Comparison of ENCODE assay signal across 9 cellular contexts in genomic region chr1:154324241-154324640, GRCh38. TPM values are rescaled to one million over a fixed set of nuclear protein-coding genes. Genes with fewer than 3 reads are reported as not detected.
DNase-seq lines count a peak whose midpoint lies in the region; ATAC-seq and TF ChIP-seq lines count a peak whose summit lies in the region.
"Had no signal": no experiment of that assay in that cellular context is flagged by ENCODE, and none has a peak within 500 bp of the region (broad histone marks: within the 10 kb centered on the region; RNA-seq: fewer than 3 reads in every experiment).

No MANE protein-coding gene starts in this region.

- H3K4me1 ChIP-seq in HUES64 (ENCODE audit: insufficient read depth, low read length): peaks cover 21% of the 10 kb centered on the region

- no peak for ATAC-seq in natural killer cell treated with Interleukin-12 subunit alpha and Interleukin-12 subunit beta and Interleukin-15 and Interleukin-18, amount 100 ng/mL, for 72 hours
- ATAC-seq in HG02970 (IDR thresholded peaks at IDR 0.05; ENCODE audit: low FRiP score, unreplicated experiment): no peak
- ATAC-seq in GM21515 (IDR thresholded peaks at IDR 0.05; ENCODE audit: unreplicated experiment): no peak

- H3K4me3 ChIP-seq in AG10803 (ENCODE audit: low read length): peak overlapping the region; percentile 97
- peak overlapping the region; percentile 99 for H3K4me3 ChIP-seq in HUES64 (ENCODE audit: low read length)

- no peak overlapping the region for H3K27ac Mint-ChIP-seq in MCF 10A (ENCODE audit: low read depth, unreplicated experiment)
- peak overlapping the region; percentile 16 to 42 for H3K27ac Mint-ChIP-seq in natural killer cell treated with Interleukin-12 subunit alpha and Interleukin-12 subunit beta and Interleukin-15 and Interleukin-18, amount 100 ng/mL, for 72 hours

- H3K27ac ChIP-seq in HUES64 (ENCODE audit: low read depth, low read length): no peak overlapping the region

- no peaks in the 10 kb centered on the region; the same call in 1 of the 2 replicates for H3K27me3 ChIP-seq in HUES64 (ENCODE audit: insufficient read depth, low read length)

- intact Hi-C loops in MCF 10A (cut with micrococcal nuclease): loop anchor here (1.0 to 2.0 kb wide), 3 partner anchors 51 to 222 kb away; partner anchors contain the start of gene HAX1

- H3K36me3 Mint-ChIP-seq in MCF 10A (ENCODE audit: insufficient read depth, unreplicated experiment): no peaks in the 10 kb centered on the region
- no peaks in the 10 kb centered on the region for H3K36me3 Mint-ChIP-seq in natural killer cell treated with Interleukin-12 subunit alpha and Interleukin-12 subunit beta and Interleukin-15 and Interleukin-18, amount 100 ng/mL, for 72 hours

- no peaks in the 10 kb centered on the region for H3K9me3 ChIP-seq in HUES64 (ENCODE audit: insufficient read depth, low read depth, low read length)

- POLR2A ChIA-PET in MCF 10A (lab: Yijun Ruan, JAX): interaction anchor here (1.0 to 4.5 kb wide), 2 partner anchors 11 to 81 kb away, joined by 3 to 27 read pairs; partner anchors contain the start of gene IL6R

- H3K4me3 Mint-ChIP-seq in MCF 10A (ENCODE audit: unreplicated experiment): peak overlapping the region; percentile 76
- H3K4me3 Mint-ChIP-seq in natural killer cell treated with Interleukin-12 subunit alpha and Interleukin-12 subunit beta and Interleukin-15 and Interleukin-18, amount 100 ng/mL, for 72 hours: peak overlapping the region; percentile 92

- no peaks in the 10 kb centered on the region for H3K27me3 Mint-ChIP-seq in MCF 10A (ENCODE audit: insufficient read depth, unreplicated experiment)
- peaks cover 2 to 13% of the 10 kb centered on the region in 2 donors for H3K27me3 Mint-ChIP-seq in natural killer cell treated with Interleukin-12 subunit alpha and Interleukin-12 subunit beta and Interleukin-15 and Interleukin-18, amount 100 ng/mL, for 72 hours

- BruUV-seq in MCF 10A (replicated peaks; lab: Mats Ljungman, UMichigan): no TSS peak

- TF ChIP-seq CTCF in AG10803 (conservative IDR thresholded peaks at IDR 0.05; ENCODE audit: low read length): no peak
- TF ChIP-seq CTCF in MCF 10A (IDR thresholded peaks at IDR 0.05; ENCODE audit: unreplicated experiment): no peak

- H3K4me1 Mint-ChIP-seq in MCF 10A (ENCODE audit: insufficient read depth, unreplicated experiment): peaks cover 31% of the 10 kb centered on the region
- H3K4me1 Mint-ChIP-seq in natural killer cell treated with Interleukin-12 subunit alpha and Interleukin-12 subunit beta and Interleukin-15 and Interleukin-18, amount 100 ng/mL, for 72 hours (ENCODE audit: low read depth in 2 of 2): peaks cover 27% of the 10 kb centered on the region in 2 donors

- DNase-seq in AG10803 (ENCODE audit: low read depth) (no peak), MCF 10A (ENCODE audit: unreplicated experiment) (no peak), OCI-M1 (lab: John Stamatoyannopoulos, UW) (no peak), HPDE6-E6E7 (ENCODE audit: extremely low spot score) (no peak)
- DNase-seq in natural killer cell treated with Interleukin-12 subunit alpha and Interleukin-12 subunit beta and Interleukin-15 and Interleukin-18, amount 100 ng/mL, for 72 hours (ENCODE audit: low spot score): no peak

- CTCF ChIA-PET in MCF 10A (lab: Yijun Ruan, JAX): interaction anchor here (0.6 to 6.8 kb wide), 22 partner anchors 9 to 1242 kb away, joined by 3 to 82 read pairs (median 4); no protein-coding TSS in a partner anchor

- H3K9ac ChIP-seq in HUES64 (ENCODE audit: low read depth, low read length): no peak overlapping the region

- 86% methylated on average over 2 of the region's 2 CpGs for WGBS in HUES64

- H3K36me3 ChIP-seq in HUES64 (ENCODE audit: insufficient read depth, low read length): no peaks in the 10 kb centered on the region

- no peaks in the 10 kb centered on the region for H3K9me3 Mint-ChIP-seq in MCF 10A (ENCODE audit: unreplicated experiment)
- no peaks in the 10 kb centered on the region for H3K9me3 Mint-ChIP-seq in natural killer cell treated with Interleukin-12 subunit alpha and Interleukin-12 subunit beta and Interleukin-15 and Interleukin-18, amount 100 ng/mL, for 72 hours

RNA-seq across cellular contexts. Expression of gene ATP8B2, which starts 1.1 kb away (rescaled TPM):
- polyA plus RNA-seq in HUES64 (2013, experiment 1 of 2): 22.6 TPM
- polyA plus RNA-seq in HUES64 (2013, experiment 2 of 2): 25.2 TPM
- 27.1 and 66.3 TPM in 2 replicates for total RNA-seq in MCF 10A (2022)
- 10 to 100 TPM; 29.2 to 60.6 TPM for total RNA-seq in natural killer cell treated with Interleukin-12 subunit alpha and Interleukin-12 subunit beta and Interleukin-15 and Interleukin-18, amount 100 ng/mL, for 72 hours

RNA-seq across cellular contexts. Expression of gene AQP10, which starts 3.3 kb away (rescaled TPM):
- polyA plus RNA-seq in HUES64 (2013, experiment 1 of 2): not detected
- polyA plus RNA-seq in HUES64 (2013, experiment 2 of 2): 0.38 TPM
- not detected in 2 replicates for total RNA-seq in MCF 10A (2022)
- not detected for total RNA-seq in natural killer cell treated with Interleukin-12 subunit alpha and Interleukin-12 subunit beta and Interleukin-15 and Interleukin-18, amount 100 ng/mL, for 72 hours
- total RNA-seq: SK-MEL-5 had no signal

RNA-seq across cellular contexts. Expression of gene HAX1, which starts 51.8 kb away (rescaled TPM):
- 56.3 TPM for polyA plus RNA-seq in HUES64 (2013, experiment 1 of 2)
- polyA plus RNA-seq in HUES64 (2013, experiment 2 of 2): 64.3 TPM
- total RNA-seq in MCF 10A (2022): 261 and 295 TPM in 2 replicates
- total RNA-seq in natural killer cell treated with Interleukin-12 subunit alpha and Interleukin-12 subunit beta and Interleukin-15 and Interleukin-18, amount 100 ng/mL, for 72 hours: 100 to 1,000 TPM; 131 to 136 TPM
